In genomic region chr19:14406645-14407331, GRCh38 we compare ENCODE assay signal across 9 cellular contexts. TPM values are rescaled to one million over a fixed set of nuclear protein-coding genes. Genes with fewer than 3 reads are reported as not detected.
A peak's percentile ranks its signal among the peaks of the same experiment; 100 is the strongest.
DNase-seq lines count a peak whose midpoint lies in the region; ATAC-seq and TF ChIP-seq lines count a peak whose summit lies in the region.
"Had no signal": no experiment of that assay in that cellular context is flagged by ENCODE, and none has a peak within 500 bp of the region (broad histone marks: within the 10 kb centered on the region; RNA-seq: fewer than 3 reads in every experiment).

No MANE protein-coding gene starts in this region.

- no peak for TF ChIP-seq CTCF in DND-41 (IDR thresholded peaks at IDR 0.05; ENCODE audit: borderline replicate concordance, extremely low read depth, low read length, poor library complexity, severe bottlenecking)
- 0 out of 2 replicates have a peak, but pooled peaks have one; percentile 4 for TF ChIP-seq CTCF in KMS-11 (conservative IDR thresholded peaks at IDR 0.05; ENCODE audit: low read depth, low read length)
- TF ChIP-seq CTCF in psoas muscle (IDR thresholded peaks at IDR 0.05): no peak

- no peaks in the 10 kb centered on the region for H3K27me3 ChIP-seq in DND-41 (ENCODE audit: insufficient read depth, low read length, poor library complexity)
- no peaks in the 10 kb centered on the region for H3K27me3 ChIP-seq in KMS-11 (ENCODE audit: insufficient read depth, low read depth)
- H3K27me3 ChIP-seq in duodenal mucosa (ENCODE audit: control insufficient read depth in 1 of 2, insufficient read depth in 2 of 2, low read length in 2 of 2): no peaks in the 10 kb centered on the region
- H3K27me3 ChIP-seq in psoas muscle (ENCODE audit: insufficient read depth in 3 of 3, low read length in 2 of 3): no peaks in the 10 kb centered on the region

- H3K4me1 ChIP-seq in DND-41 (ENCODE audit: insufficient read depth, low read length): no peaks in the 10 kb centered on the region
- no peaks in the 10 kb centered on the region for H3K4me1 ChIP-seq in KMS-11 (ENCODE audit: low read depth, poor library complexity, severe bottlenecking)
- H3K4me1 ChIP-seq in duodenal mucosa (ENCODE audit: control insufficient read depth in 1 of 2, insufficient read depth in 2 of 2, low read length in 2 of 2): peaks cover 16 to 38% of the 10 kb centered on the region in 2 donors
- H3K4me1 ChIP-seq in psoas muscle: peaks cover 6% of the 10 kb centered on the region

- intact Hi-C loops in psoas muscle (cut with DNase I): loop anchor here in 1 of 2 donors (5.0 kb wide), 2 partner anchors 44 to 264 kb away; no protein-coding TSS in a partner anchor

- DNase-seq in DND-41 (peak; percentile 21), psoas muscle (no peak), NCI-H1105 treated with DMSO at 0.1 percent for 48 hours (lab: John Stamatoyannopoulos, UW) (no peak)
- DNase-seq: cortex of kidney had no signal

- H3K9me3 ChIP-seq in DND-41 (ENCODE audit: insufficient read depth, low read length, severe bottlenecking): no peaks in the 10 kb centered on the region
- no peaks in the 10 kb centered on the region for H3K9me3 ChIP-seq in duodenal mucosa (ENCODE audit: control insufficient read depth in 1 of 2, low read length in 2 of 2)
- H3K9me3 ChIP-seq in psoas muscle: no peaks in the 10 kb centered on the region

- no peak for ATAC-seq in DND-41 (ENCODE audit: insufficient read depth, low read depth)
- ATAC-seq in psoas muscle: no peak
- no peak for ATAC-seq in GM19395 (IDR thresholded peaks at IDR 0.05; ENCODE audit: unreplicated experiment)
- no peak for ATAC-seq in GM18867 (IDR thresholded peaks at IDR 0.05; ENCODE audit: unreplicated experiment)
- ATAC-seq in HG02884 (IDR thresholded peaks at IDR 0.05; ENCODE audit: unreplicated experiment): no peak

- H2AFZ ChIP-seq in DND-41 (ENCODE audit: low read depth, low read length) (no peak overlapping the region), KMS-11 (ENCODE audit: low read depth) (no peak overlapping the region)

- H3K9ac ChIP-seq in DND-41 (ENCODE audit: low read depth, low read length): no peak overlapping the region
- no peak overlapping the region for H3K9ac ChIP-seq in KMS-11
- H3K9ac ChIP-seq in duodenal mucosa (ENCODE audit: low read depth in 1 of 2, low read length in 2 of 2): peak overlapping the region in 1 of 2 donors; percentile 43

- H3K36me3 ChIP-seq in DND-41 (ENCODE audit: insufficient read depth, low read length) (peaks cover 54% of the 10 kb centered on the region), KMS-11 (ENCODE audit: insufficient read depth) (peaks cover 8% of the 10 kb centered on the region; the same call in 1 of the 2 replicates), duodenal mucosa (ENCODE audit: control insufficient read depth in 1 of 2, insufficient read depth in 2 of 2, low read length in 2 of 2) (peaks cover 57 to 88% of the 10 kb centered on the region in 2 donors), psoas muscle (ENCODE audit: insufficient read depth in 1 of 2, low read depth in 1 of 2) (peaks cover 10 to 96% of the 10 kb centered on the region in 2 donors)

- H3K79me2 ChIP-seq in DND-41 (ENCODE audit: insufficient read depth, low read length) (peaks cover 21% of the 10 kb centered on the region), KMS-11 (ENCODE audit: insufficient read depth, low read depth) (peaks cover 8% of the 10 kb centered on the region; the same call in 1 of the 2 replicates)

- no peak overlapping the region for H3K4me2 ChIP-seq in DND-41 (ENCODE audit: insufficient read depth, low read length)
- no peak overlapping the region for H3K4me2 ChIP-seq in KMS-11

- H4K20me1 ChIP-seq in DND-41 (ENCODE audit: insufficient read depth, low read length): peaks cover 57% of the 10 kb centered on the region
- H4K20me1 ChIP-seq in KMS-11 (ENCODE audit: insufficient read depth): no peaks in the 10 kb centered on the region

- 91 to 93% (median 93%) methylated on average over 24 to 26 of the region's 26 CpGs for WGBS in psoas muscle, 3 donors

- no peak overlapping the region; the same call in 1 of the 2 replicates for H3K27ac ChIP-seq in DND-41 (ENCODE audit: low read length)
- H3K27ac ChIP-seq in KMS-11: no peak overlapping the region
- peak overlapping the region; percentile 28 for H3K27ac ChIP-seq in duodenal mucosa (ENCODE audit: low read depth, low read length)
- peak overlapping the region; percentile 66 for H3K27ac ChIP-seq in psoas muscle

- H3K4me3 ChIP-seq in DND-41 (ENCODE audit: low read depth in 1 of 2, low read length in 2 of 2) (no peak overlapping the region), KMS-11 (IDR thresholded peaks at IDR 0.05; ENCODE audit: insufficient read depth, low read depth, low read length) (no peak overlapping the region), duodenal mucosa (ENCODE audit: low read depth in 1 of 2, low read length in 2 of 2) (no peak overlapping the region), psoas muscle (no peak overlapping the region)

RNA-seq across cellular contexts. Expression of gene DDX39A, which starts 12.4 kb away (rescaled TPM):
- 10 to 100 TPM; 14.8 to 32.4 (median 26.6) TPM for total RNA-seq in psoas muscle
- polyA plus RNA-seq in psoas muscle: 10 to 100 TPM; 38.7 to 93.0 (median 45.3) TPM

RNA-seq across cellular contexts. Expression of gene ADGRE5, which starts 25.5 kb away (rescaled TPM):
- total RNA-seq in psoas muscle: 10 to 100 TPM; 20.8 to 57.6 (median 40.1) TPM
- 10 to 100 TPM; 15.6 to 40.2 (median 28.5) TPM for polyA plus RNA-seq in psoas muscle

RNA-seq across cellular contexts. Expression of gene PKN1, which starts 26.3 kb away (rescaled TPM):
- 100 to 1,000 TPM in 2 of 4 donors, 10 to 100 TPM in 2; 61.1 to 136 (median 102) TPM for total RNA-seq in psoas muscle
- 10 to 100 TPM; 40.7 to 69.2 (median 62.9) TPM for polyA plus RNA-seq in psoas muscle

Comparison
In these comparisons a context has a peak if more than half of its experiments do, and no peak if none do; other contexts are left out.
1. H3K27ac ChIP-seq: peak in duodenal mucosa (single experiment) and psoas muscle (single experiment); none in DND-41 (single experiment) and KMS-11 (single experiment).